1 cellular context compared by ENCODE assay signal in genomic region chr13:43058836-43059235, GRCh38.
TF ChIP-seq lines count a peak whose summit lies in the region.

No MANE protein-coding gene starts in this region.

TF ChIP-seq in IMR-90, 13 proteins besides CTCF, POLR2A, EP300 and RAD21:
- TF ChIP-seq NFE2L2 (IDR thresholded peaks at IDR 0.05; ENCODE audit: low read depth, low read length) (no peak), RCOR1 (IDR thresholded peaks at IDR 0.05; ENCODE audit: insufficient replicate concordance, low read length) (no peak), MAFK (IDR thresholded peaks at IDR 0.05; ENCODE audit: low read depth, low read length) (no peak), BHLHE40 (IDR thresholded peaks at IDR 0.05; ENCODE audit: low read depth, low read length) (no peak), CEBPB (IDR thresholded peaks at IDR 0.05; ENCODE audit: low read depth, low read length) (no peak), CHD1 (IDR thresholded peaks at IDR 0.05; ENCODE audit: low read depth, low read length) (no peak), USF2 (IDR thresholded peaks at IDR 0.05; ENCODE audit: low read depth, low read length) (no peak), RFX5 (IDR thresholded peaks at IDR 0.05; ENCODE audit: low read depth, low read length) (no peak), SMC3 (IDR thresholded peaks at IDR 0.05; ENCODE audit: low read depth, low read length) (no peak)
- TF ChIP-seq, protein P1, sequence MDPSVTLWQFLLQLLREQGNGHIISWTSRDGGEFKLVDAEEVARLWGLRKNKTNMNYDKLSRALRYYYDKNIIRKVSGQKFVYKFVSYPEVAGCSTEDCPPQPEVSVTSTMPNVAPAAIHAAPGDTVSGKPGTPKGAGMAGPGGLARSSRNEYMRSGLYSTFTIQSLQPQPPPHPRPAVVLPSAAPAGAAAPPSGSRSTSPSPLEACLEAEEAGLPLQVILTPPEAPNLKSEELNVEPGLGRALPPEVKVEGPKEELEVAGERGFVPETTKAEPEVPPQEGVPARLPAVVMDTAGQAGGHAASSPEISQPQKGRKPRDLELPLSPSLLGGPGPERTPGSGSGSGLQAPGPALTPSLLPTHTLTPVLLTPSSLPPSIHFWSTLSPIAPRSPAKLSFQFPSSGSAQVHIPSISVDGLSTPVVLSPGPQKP (IDR thresholded peaks at IDR 0.05; ENCODE audit: borderline replicate concordance, low read depth, low read length): no peak
